ENCODE assay signal across 8 cellular contexts in genomic region chr17:48577946-48578615, GRCh38. TPM values are rescaled to one million over a fixed set of nuclear protein-coding genes. Genes with fewer than 3 reads are reported as not detected.
A peak's percentile ranks its signal among the peaks of the same experiment; 100 is the strongest.
DNase-seq lines count a peak whose midpoint lies in the region; ATAC-seq and FAIRE-seq lines count a peak whose summit lies in the region.

Gene HOXB4 (minus strand): TSS chr17:48578350. CDS start chr17:48578319, 31 bp downstream.

- in situ Hi-C loops in G401 (cut with HindIII; ENCODE audit: low sequenced_read_pairs) = no loop called here

- intact Hi-C loops in cardiac septum (cut with DNase I) = no loop called here

- FAIRE-seq in RCC 7860 (lab: Jason Lieb, UNC) = peak; percentile 29

- DNase-seq in GF-D8 (lab: John Stamatoyannopoulos, UW) = peak; percentile 77
- peak; percentile 65 for DNase-seq in RCC 7860 (ENCODE audit: low spot score)
- peak; percentile 54 for DNase-seq in activated gamma-delta T cell treated with Interleukin-2 at 50 U/mL for 16 hours
- DNase-seq in cardiac septum (ENCODE audit: low spot score) = peak; percentile 88
- DNase-seq in renal cortical epithelial cell (ENCODE audit: low read depth) = peak; percentile 67
- DNase-seq in G401 (ENCODE audit: low spot score) = no peak

- ATAC-seq in HG02870 (IDR thresholded peaks at IDR 0.05; ENCODE audit: unreplicated experiment) (peak; percentile 69), HG02970 (IDR thresholded peaks at IDR 0.05; ENCODE audit: low FRiP score, unreplicated experiment) (no peak)

RNA-seq across cellular contexts. Expression of gene HOXB4, which starts in this region (rescaled TPM):
- 1.6 TPM for total RNA-seq in cardiac septum
- 2.1 and 8.7 TPM in 2 replicates for total RNA-seq in renal cortical epithelial cell
- total RNA-seq in G401 (2014; rRNA removed; shearing (Covaris generic)) = 0.78 and 2.2 TPM in 2 replicates
